In genomic region chr9:136693490-136694162, GRCh38 we compare ENCODE assay signal across 9 cellular contexts. TPM values are rescaled to one million over a fixed set of nuclear protein-coding genes. Genes with fewer than 3 reads are reported as not detected.
DNase-seq lines count a peak whose midpoint lies in the region; ATAC-seq, FAIRE-seq and TF ChIP-seq lines count a peak whose summit lies in the region.
"Had no signal": no experiment of that assay in that cellular context is flagged by ENCODE, and none has a peak within 500 bp of the region (broad histone marks: within the 10 kb centered on the region; RNA-seq: fewer than 3 reads in every experiment).

No MANE protein-coding gene starts in this region.

- POLR2A ChIA-PET in endothelial cell of umbilical vein (lab: Charles Lee) = no interaction called here

- no peak overlapping the region for H2BK5ac ChIP-seq in mesenchymal stem cell (ENCODE audit: low read depth, low read length, poor library complexity, severe bottlenecking)

- H3K4me1 Mint-ChIP-seq in progenitor cell of endocrine pancreas (ENCODE audit: low read depth) = peaks cover 24% of the 10 kb centered on the region

- H3K36me3 ChIP-seq in endothelial cell of umbilical vein (ENCODE audit: control insufficient read depth in 2 of 2, extremely low read depth in 1 of 2, insufficient read depth in 2 of 2, low read length in 2 of 2) (no peaks in the 10 kb centered on the region), sigmoid colon (no peaks in the 10 kb centered on the region), mesenchymal stem cell (ENCODE audit: control insufficient read depth in 1 of 2, insufficient read depth in 2 of 2, low read depth in 1 of 2, low read length in 2 of 2) (no peaks in the 10 kb centered on the region)

- intact Hi-C loops in endothelial cell of umbilical vein (cut with micrococcal nuclease) (loop anchor here (1.0 kb wide), 1 partner anchor 208 kb away; no protein-coding TSS in a partner anchor), sigmoid colon (cut with DNase I) (loop anchor here (5.0 kb wide), 1 partner anchor 206 kb away; no protein-coding TSS in a partner anchor)

- no peaks in the 10 kb centered on the region for H4K20me1 ChIP-seq in endothelial cell of umbilical vein (replicated peaks; ENCODE audit: control insufficient read depth, extremely low read depth, insufficient read depth, low read length)

- no peak overlapping the region for H2BK15ac ChIP-seq in mesenchymal stem cell (ENCODE audit: low read depth, poor library complexity, severe bottlenecking)

- no peaks in the 10 kb centered on the region for H3K36me3 Mint-ChIP-seq in progenitor cell of endocrine pancreas (ENCODE audit: insufficient read depth)

- no peak overlapping the region for H2AK5ac ChIP-seq in mesenchymal stem cell (ENCODE audit: low read length, severe bottlenecking)

- no peaks in the 10 kb centered on the region for H3K79me2 ChIP-seq in endothelial cell of umbilical vein (ENCODE audit: control insufficient read depth, insufficient read depth, low read length)

- no peak overlapping the region for H3K23ac ChIP-seq in mesenchymal stem cell (ENCODE audit: low read length in 2 of 2)

- no peaks in the 10 kb centered on the region for H3K9me3 Mint-ChIP-seq in progenitor cell of endocrine pancreas (ENCODE audit: low read depth)

- no peak overlapping the region for H3K4me2 ChIP-seq in endothelial cell of umbilical vein (ENCODE audit: insufficient read depth, low read length)
- H3K4me2 ChIP-seq in mesenchymal stem cell (ENCODE audit: low read length, poor library complexity, severe bottlenecking) = no peak overlapping the region

- H3K4me1 ChIP-seq in endothelial cell of umbilical vein (ENCODE audit: control insufficient read depth, extremely low read depth, insufficient read depth, low read length) (peaks cover 6% of the 10 kb centered on the region), sigmoid colon (peaks cover 0 to 43% (median 26%) of the 10 kb centered on the region in 4 donors), mesenchymal stem cell (ENCODE audit: control insufficient read depth, insufficient read depth, low read depth, low read length) (peaks cover 40% of the 10 kb centered on the region)

- DNase-seq in NCI-H1417 (lab: John Stamatoyannopoulos, UW) = peak in 2 of 3 experiments; percentile 60 to 64
- DNase-seq in NCI-H1417 treated with DMSO at 0.1 percent for 48 hours (lab: John Stamatoyannopoulos, UW) = no peak
- peak; percentile 70 for DNase-seq in NCI-H2196 treated with DMSO at 0.1 percent for 48 hours (lab: John Stamatoyannopoulos, UW; ENCODE audit: unreplicated experiment)
- peak; percentile 28 for DNase-seq in endothelial cell of umbilical vein (ENCODE audit: low read depth, low spot score)
- DNase-seq in progenitor cell of endocrine pancreas (ENCODE audit: low spot score, unreplicated experiment) = no peak
- no peak for DNase-seq in sigmoid colon
- DNase-seq in mesenchymal stem cell = no peak

- H3K4me3 ChIP-seq in endothelial cell of umbilical vein (replicated peaks in 1 of 3; ENCODE audit: insufficient read depth in 1 of 3, low read depth in 1 of 3, low read length in 3 of 3) (no peak overlapping the region), sigmoid colon (no peak overlapping the region), mesenchymal stem cell (ENCODE audit: insufficient read depth in 1 of 2, low read depth in 1 of 2, low read length in 2 of 2) (no peak overlapping the region)

- H3K27ac Mint-ChIP-seq in progenitor cell of endocrine pancreas = peak overlapping the region; percentile 73

- H3K9me3 ChIP-seq in endothelial cell of umbilical vein (replicated peaks; ENCODE audit: control insufficient read depth, insufficient read depth, low read length) (no peaks in the 10 kb centered on the region), sigmoid colon (no peaks in the 10 kb centered on the region), mesenchymal stem cell (ENCODE audit: control insufficient read depth, low read length) (no peaks in the 10 kb centered on the region)

- dilution Hi-C loops in endothelial cell of umbilical vein (cut with MboI; ENCODE audit: extremely low pct_ligation_motif_present, low sequenced_read_pairs) = no loop called here

- TF ChIP-seq EP300 in sigmoid colon (IDR thresholded peaks at IDR 0.05) = no peak

- H4K8ac ChIP-seq in mesenchymal stem cell (ENCODE audit: low read length) = no peak overlapping the region

- no peak overlapping the region for H2BK120ac ChIP-seq in mesenchymal stem cell (ENCODE audit: low read depth, low read length)

- H2BK12ac ChIP-seq in mesenchymal stem cell (ENCODE audit: low read length in 2 of 2) = no peak overlapping the region

- no peak for TF ChIP-seq CTCF in endothelial cell of umbilical vein (IDR thresholded peaks at IDR 0.05; ENCODE audit: extremely low read depth in 1 of 2, insufficient read depth in 1 of 2, low read depth in 1 of 2, low read length in 2 of 2)
- TF ChIP-seq CTCF in progenitor cell of endocrine pancreas (IDR thresholded peaks at IDR 0.05; ENCODE audit: unreplicated experiment) = no peak
- no peak for TF ChIP-seq CTCF in sigmoid colon (IDR thresholded peaks at IDR 0.05)

- H3K9me1 ChIP-seq in endothelial cell of umbilical vein (replicated peaks; ENCODE audit: control insufficient read depth, extremely low read depth, insufficient read depth, low read length) = no peaks in the 10 kb centered on the region

- TF ChIP-seq POLR2A in endothelial cell of umbilical vein (IDR thresholded peaks at IDR 0.05; ENCODE audit: low read depth, low read length) = no peak
- TF ChIP-seq POLR2A in sigmoid colon (IDR thresholded peaks at IDR 0.05) = no peak

- CTCF ChIA-PET in endothelial cell of umbilical vein (lab: Charles Lee) = interaction anchor here (0.5 to 1.4 kb wide), 9 partner anchors 9 to 209 kb away, joined by 3 to 6 read pairs (median 3); no protein-coding TSS in a partner anchor

- no peak overlapping the region for H3K4ac ChIP-seq in mesenchymal stem cell (ENCODE audit: low read depth in 1 of 2, low read length in 2 of 2)

- no peak for FAIRE-seq in endothelial cell of umbilical vein (lab: Jason Lieb, UNC)

- H2AFZ ChIP-seq in endothelial cell of umbilical vein (ENCODE audit: low read depth, low read length) (no peak overlapping the region), mesenchymal stem cell (ENCODE audit: low read depth, low read length) (no peak overlapping the region)

- H3K27ac ChIP-seq in endothelial cell of umbilical vein (ENCODE audit: insufficient read depth, low read depth, low read length) = no peak overlapping the region
- H3K27ac ChIP-seq in sigmoid colon = no peak overlapping the region
- no peak overlapping the region for H3K27ac ChIP-seq in mesenchymal stem cell (ENCODE audit: low read length, poor library complexity, severe bottlenecking)

- no peak overlapping the region for H3K4me3 Mint-ChIP-seq in progenitor cell of endocrine pancreas (ENCODE audit: low read depth)

- no peak overlapping the region for H4K91ac ChIP-seq in mesenchymal stem cell (ENCODE audit: low read length)

- H3K79me1 ChIP-seq in mesenchymal stem cell (replicated peaks; ENCODE audit: low read length, poor library complexity, severe bottlenecking) = no peaks in the 10 kb centered on the region

- WGBS in sigmoid colon, 2 donors = 15 to 61% methylated on average over 15 of the region's 15 CpGs
- WGBS in mesenchymal stem cell = 60% methylated on average over 14 of the region's 15 CpGs

- H3K14ac ChIP-seq in mesenchymal stem cell (ENCODE audit: low read length in 2 of 2) = no peak overlapping the region

- peaks cover 6% of the 10 kb centered on the region for H3K27me3 Mint-ChIP-seq in progenitor cell of endocrine pancreas

- no peak for ATAC-seq in HG02973 (IDR thresholded peaks at IDR 0.05; ENCODE audit: unreplicated experiment)

- H3K18ac ChIP-seq in mesenchymal stem cell (ENCODE audit: low read depth in 1 of 2, low read length in 2 of 2) = no peak overlapping the region

- no peaks in the 10 kb centered on the region for H3K27me3 ChIP-seq in endothelial cell of umbilical vein (ENCODE audit: control insufficient read depth in 2 of 2, insufficient read depth in 2 of 2, low read length in 2 of 2)
- no peaks in the 10 kb centered on the region for H3K27me3 ChIP-seq in sigmoid colon
- H3K27me3 ChIP-seq in mesenchymal stem cell (ENCODE audit: control insufficient read depth in 1 of 2, insufficient read depth in 1 of 2, low read length in 2 of 2) = peaks cover 6 to 54% of the 10 kb centered on the region in 2 experiments

- no TSS peak for BruUV-seq in endothelial cell of umbilical vein (replicated peaks; lab: Mats Ljungman, UMichigan)

- H3K9ac ChIP-seq in endothelial cell of umbilical vein (replicated peaks; ENCODE audit: extremely low read depth, insufficient read depth, low read length) (no peak overlapping the region), mesenchymal stem cell (ENCODE audit: low read length) (no peak overlapping the region)

RNA-seq across cellular contexts. Expression of gene AGPAT2, which starts 6.4 kb away (rescaled TPM):
- total RNA-seq in endothelial cell of umbilical vein (43.0 and 45.5 TPM in 2 replicates), progenitor cell of endocrine pancreas (27.7 and 28.0 TPM in 2 replicates), sigmoid colon (10 to 100 TPM; 28.0 to 62.4 (median 33.7) TPM)
- polyA plus RNA-seq in endothelial cell of umbilical vein (55.3 and 72.1 TPM in 2 replicates), sigmoid colon (100 to 1,000 TPM in 2 of 3 donors, 10 to 100 TPM in 1; 92.5 to 345 (median 181) TPM)
- polyA plus RNA-seq in endothelial cell of umbilical vein (2011; cell fraction: cytosol; rRNA removed) = 31.4 and 42.0 TPM in 2 replicates
- 33.3 and 33.9 TPM in 2 replicates for polyA plus RNA-seq in endothelial cell of umbilical vein (2011; cell fraction: nucleus; rRNA removed)
- polyA plus RNA-seq in endothelial cell of umbilical vein (2012) = 26.9 and 34.8 TPM in 2 replicates
- 25.6 and 28.5 TPM in 2 replicates for polyA minus RNA-seq in endothelial cell of umbilical vein
- polyA minus RNA-seq in endothelial cell of umbilical vein (2011; cell fraction: cytosol; rRNA and poly(A)+ RNA removed) = 92.9 TPM
- 9.0 and 14.7 TPM in 2 replicates for polyA minus RNA-seq in endothelial cell of umbilical vein (2011; cell fraction: nucleus; rRNA and poly(A)+ RNA removed)
- polyA plus RNA-seq in mesenchymal stem cell (2013, experiment 1 of 2) = 38.4 TPM
- polyA plus RNA-seq in mesenchymal stem cell (2013, experiment 2 of 2) = 36.4 TPM

RNA-seq across cellular contexts. Expression of gene DIPK1B, which starts 18.7 kb away (rescaled TPM):
- total RNA-seq in endothelial cell of umbilical vein (242 and 253 TPM in 2 replicates), progenitor cell of endocrine pancreas (51.3 and 52.9 TPM in 2 replicates), sigmoid colon (10 to 100 TPM in 3 of 4 donors, 1 to 10 TPM in 1; 9.6 to 18.3 (median 14.3) TPM)
- polyA plus RNA-seq in endothelial cell of umbilical vein (441 and 642 TPM in 2 replicates), sigmoid colon (1 to 10 TPM in 1 of 3 donors, under 1 TPM in 2; 0.23 to 6.5 (median 0.60) TPM)
- 200 and 310 TPM in 2 replicates for polyA plus RNA-seq in endothelial cell of umbilical vein (2011; cell fraction: cytosol; rRNA removed)
- 230 and 265 TPM in 2 replicates for polyA plus RNA-seq in endothelial cell of umbilical vein (2011; cell fraction: nucleus; rRNA removed)
- 68.8 and 103 TPM in 2 replicates for polyA plus RNA-seq in endothelial cell of umbilical vein (2012)
- 152 and 193 TPM in 2 replicates for polyA minus RNA-seq in endothelial cell of umbilical vein
- not detected for polyA minus RNA-seq in endothelial cell of umbilical vein (2011; cell fraction: cytosol; rRNA and poly(A)+ RNA removed)
- 53.0 and 89.3 TPM in 2 replicates for polyA minus RNA-seq in endothelial cell of umbilical vein (2011; cell fraction: nucleus; rRNA and poly(A)+ RNA removed)
- polyA plus RNA-seq in mesenchymal stem cell (2013, experiment 1 of 2) = 5.0 TPM
- polyA plus RNA-seq in mesenchymal stem cell (2013, experiment 2 of 2) = 4.6 TPM

RNA-seq across cellular contexts. Expression of gene EGFL7, which starts 30.9 kb away (rescaled TPM):
- total RNA-seq in endothelial cell of umbilical vein = 1,042 and 1,043 TPM in 2 replicates
- polyA plus RNA-seq in endothelial cell of umbilical vein = 1,377 and 1,605 TPM in 2 replicates
- 566 and 776 TPM in 2 replicates for polyA plus RNA-seq in endothelial cell of umbilical vein (2011; cell fraction: cytosol; rRNA removed)
- polyA plus RNA-seq in endothelial cell of umbilical vein (2011; cell fraction: nucleus; rRNA removed) = 1,080 and 1,467 TPM in 2 replicates
- 359 and 413 TPM in 2 replicates for polyA plus RNA-seq in endothelial cell of umbilical vein (2012)
- polyA minus RNA-seq in endothelial cell of umbilical vein = 208 and 351 TPM in 2 replicates
- polyA minus RNA-seq in endothelial cell of umbilical vein (2011; cell fraction: cytosol; rRNA and poly(A)+ RNA removed) = 15.5 TPM
- polyA minus RNA-seq in endothelial cell of umbilical vein (2011; cell fraction: nucleus; rRNA and poly(A)+ RNA removed) = 236 and 523 TPM in 2 replicates
- total RNA-seq in progenitor cell of endocrine pancreas = 13.5 and 16.3 TPM in 2 replicates
- 10 to 100 TPM; 31.0 to 75.6 (median 46.0) TPM for total RNA-seq in sigmoid colon
- 10 to 100 TPM in 2 of 3 donors, 1 to 10 TPM in 1; 6.0 to 43.5 (median 27.6) TPM for polyA plus RNA-seq in sigmoid colon
- polyA plus RNA-seq in mesenchymal stem cell (2013, experiment 1 of 2) = 29.0 TPM
- 30.0 TPM for polyA plus RNA-seq in mesenchymal stem cell (2013, experiment 2 of 2)

RNA-seq across cellular contexts. Expression of gene LCN10, which starts 49.1 kb away (rescaled TPM):
- total RNA-seq in endothelial cell of umbilical vein = not detected in 2 replicates
- polyA plus RNA-seq in endothelial cell of umbilical vein = not detected in 2 replicates
- not detected in 2 replicates for polyA plus RNA-seq in endothelial cell of umbilical vein (2011; cell fraction: cytosol; rRNA removed)
- 0.05 and 0.27 TPM in 2 replicates for polyA plus RNA-seq in endothelial cell of umbilical vein (2011; cell fraction: nucleus; rRNA removed)
- not detected in 2 replicates for polyA plus RNA-seq in endothelial cell of umbilical vein (2012)
- polyA minus RNA-seq in endothelial cell of umbilical vein = not detected in 2 replicates
- not detected for polyA minus RNA-seq in endothelial cell of umbilical vein (2011; cell fraction: cytosol; rRNA and poly(A)+ RNA removed)
- not detected in 2 replicates for polyA minus RNA-seq in endothelial cell of umbilical vein (2011; cell fraction: nucleus; rRNA and poly(A)+ RNA removed)
- total RNA-seq in progenitor cell of endocrine pancreas = 0.42 TPM in 1 of 2 replicates, not detected in the other
- 1 to 10 TPM; 1.5 to 6.4 (median 2.1) TPM for total RNA-seq in sigmoid colon
- 1 to 10 TPM; 1.2 to 9.2 (median 1.8) TPM for polyA plus RNA-seq in sigmoid colon
- polyA plus RNA-seq in mesenchymal stem cell (2013, experiment 1 of 2) = not detected
- polyA plus RNA-seq in mesenchymal stem cell (2013, experiment 2 of 2) = not detected
- polyA plus RNA-seq: AG04450 had no signal

RNA-seq across cellular contexts. Expression of gene LCN6, which starts 54.7 kb away (rescaled TPM):
- total RNA-seq in endothelial cell of umbilical vein (not detected in 2 replicates), progenitor cell of endocrine pancreas (not detected in 2 replicates), sigmoid colon (10 to 100 TPM in 1 of 4 donors, 1 to 10 TPM in 3; 1.2 to 19.1 (median 8.1) TPM)
- polyA plus RNA-seq in endothelial cell of umbilical vein (0.17 TPM in 1 of 2 replicates, not detected in the other), sigmoid colon (1 to 10 TPM; 2.3 to 5.9 (median 4.2) TPM)
- not detected in 2 replicates for polyA plus RNA-seq in endothelial cell of umbilical vein (2011; cell fraction: cytosol; rRNA removed)
- not detected in 2 replicates for polyA plus RNA-seq in endothelial cell of umbilical vein (2011; cell fraction: nucleus; rRNA removed)
- polyA plus RNA-seq in endothelial cell of umbilical vein (2012) = not detected in 2 replicates
- not detected in 2 replicates for polyA minus RNA-seq in endothelial cell of umbilical vein
- polyA minus RNA-seq in endothelial cell of umbilical vein (2011; cell fraction: cytosol; rRNA and poly(A)+ RNA removed) = not detected
- polyA minus RNA-seq in endothelial cell of umbilical vein (2011; cell fraction: nucleus; rRNA and poly(A)+ RNA removed) = not detected in 2 replicates
- not detected for polyA plus RNA-seq in mesenchymal stem cell (2013, experiment 1 of 2)
- polyA plus RNA-seq in mesenchymal stem cell (2013, experiment 2 of 2) = not detected
- polyA plus RNA-seq: AG04450 had no signal

Comparison
In these comparisons a context has a peak if more than half of its experiments do, and no peak if none do; other contexts are left out.
1. DNase-seq: peak in NCI-H1417 (2 of 3), NCI-H2196 treated with DMSO at 0.1 percent for 48 hours (single experiment) and endothelial cell of umbilical vein (single experiment); none in NCI-H1417 treated with DMSO at 0.1 percent for 48 hours (single experiment), progenitor cell of endocrine pancreas (single experiment), sigmoid colon (single experiment) and mesenchymal stem cell (single experiment).
2. RNA of gene EGFL7, which starts 30.9 kb away (total RNA-seq): 1,042 to 1,043 TPM in endothelial cell of umbilical vein; 31.0 to 75.6 TPM in sigmoid colon and 13.5 to 16.3 TPM in progenitor cell of endocrine pancreas; every median in the first group is over 10 times any median in the second.